ENCODE assay signal across 1 cellular context in the genomic region with DNA sequence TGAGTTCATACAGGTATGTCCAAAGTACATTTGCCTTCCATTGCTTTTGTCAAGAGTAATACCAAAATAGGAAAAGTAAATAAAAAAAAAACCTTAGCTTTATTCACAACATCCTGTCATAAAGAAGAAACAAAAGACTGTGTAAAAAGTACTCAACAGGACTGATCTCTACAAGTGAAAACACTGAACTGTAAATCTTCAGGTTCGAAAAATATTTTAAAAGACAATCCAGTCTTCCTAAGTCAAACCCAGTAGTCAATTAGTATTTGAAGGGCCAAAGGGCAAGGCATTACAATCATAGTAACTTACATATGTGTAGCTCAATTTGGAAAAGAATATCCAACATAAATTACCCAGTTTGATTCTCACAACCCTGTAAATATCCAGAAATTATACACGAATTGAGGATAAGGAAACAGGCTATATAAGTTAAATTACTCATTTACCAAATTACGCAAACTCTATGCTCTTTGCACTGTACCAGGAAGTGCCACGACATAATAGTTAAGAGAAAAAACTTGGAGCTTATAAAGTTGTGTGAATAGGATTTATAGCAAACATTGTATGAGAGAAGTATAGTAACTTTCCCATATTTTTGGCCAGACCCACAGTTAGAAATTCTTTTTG.
TF ChIP-seq lines count a peak whose summit lies in the region.

No MANE protein-coding gene starts in this region.

TF ChIP-seq in HepG2, 621 proteins besides CTCF, POLR2A, EP300 and RAD21 (continued from another document and continues in another):
- TF ChIP-seq, protein P1, sequence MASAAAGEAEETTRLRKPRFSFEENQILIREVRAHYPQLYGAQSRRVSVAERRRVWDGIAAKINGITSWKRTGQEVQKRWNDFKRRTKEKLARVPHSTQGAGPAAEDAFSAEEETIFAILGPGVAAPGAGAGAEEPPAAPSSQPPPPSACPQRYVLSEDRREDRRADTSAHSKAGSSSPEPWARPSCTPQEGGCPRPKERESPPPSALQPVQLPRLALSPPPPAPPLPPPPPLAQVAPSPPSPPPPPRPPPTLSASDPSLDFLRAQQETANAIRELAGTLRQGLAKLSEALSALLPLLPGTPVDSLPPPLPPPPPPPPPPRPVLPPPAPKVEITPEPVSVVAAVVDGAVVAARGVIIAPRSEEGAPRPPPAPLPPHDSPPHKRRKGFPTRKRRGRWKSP (CRISPR knock-in tag; IDR thresholded peaks at IDR 0.05) = no peak; the same call in 1 of the 2 replicates
- TF ChIP-seq ZBTB7B (CRISPR knock-in tag; IDR thresholded peaks at IDR 0.05) (0 out of 2 replicates have a peak, but pooled peaks have one; percentile 26), NR2F2 (IDR thresholded peaks at IDR 0.05; ENCODE audit: borderline replicate concordance, low read depth) (no peak), TAF1 (CRISPR knock-in tag; IDR thresholded peaks at IDR 0.05) (no peak), TCF7 (IDR thresholded peaks at IDR 0.05; ENCODE audit: low read depth) (no peak), FOXC1 (CRISPR knock-in tag; IDR thresholded peaks at IDR 0.05; ENCODE audit: borderline replicate concordance) (no peak), ZNF552 (CRISPR knock-in tag; IDR thresholded peaks at IDR 0.05; ENCODE audit: borderline replicate concordance) (no peak), TBX3 (IDR thresholded peaks at IDR 0.05; ENCODE audit: borderline replicate concordance) (no peak), ZNF251 (CRISPR knock-in tag; IDR thresholded peaks at IDR 0.05) (no peak), RBFOX2 (IDR thresholded peaks at IDR 0.05; ENCODE audit: low read depth, low read length) (0 out of 2 replicates have a peak, but pooled peaks have one; percentile 16), ZNF3 (CRISPR knock-in tag; IDR thresholded peaks at IDR 0.05) (no peak), AGO2 (optimal IDR thresholded peaks at IDR 0.05; ENCODE audit: low read depth, low read length) (no peak), ZMYM4 (CRISPR knock-in tag; IDR thresholded peaks at IDR 0.05) (peak; percentile 55; the same call in 1 of the 2 replicates), HNRNPL (IDR thresholded peaks at IDR 0.05; ENCODE audit: low read depth, low read length) (no peak), POLR2AphosphoS5 (IDR thresholded peaks at IDR 0.05; ENCODE audit: low read depth, low read length) (no peak), BRCA1 (CRISPR knock-in tag; IDR thresholded peaks at IDR 0.05) (no peak), ZNF570 (CRISPR knock-in tag; IDR thresholded peaks at IDR 0.05; ENCODE audit: borderline replicate concordance) (no peak), HDAC2 (CRISPR knock-in tag; IDR thresholded peaks at IDR 0.05) (peak; percentile 51; the same call in 1 of the 2 replicates), ZNF850 (CRISPR knock-in tag; conservative IDR thresholded peaks at IDR 0.05) (no peak), GABPB1 (CRISPR knock-in tag; IDR thresholded peaks at IDR 0.05) (no peak; the same call in 1 of the 2 replicates), ZNF263 (CRISPR knock-in tag; IDR thresholded peaks at IDR 0.05) (no peak), HNF4A (CRISPR knock-in tag; IDR thresholded peaks at IDR 0.05) (peak; percentile 90), ZNF274 (CRISPR knock-in tag; IDR thresholded peaks at IDR 0.05) (no peak), HOXD1 (CRISPR knock-in tag; IDR thresholded peaks at IDR 0.05) (no peak), ZNF776 (CRISPR knock-in tag; IDR thresholded peaks at IDR 0.05) (no peak), BCL6 (CRISPR knock-in tag; IDR thresholded peaks at IDR 0.05) (peak; percentile 35; the same call in 1 of the 2 replicates), ZNF10 (CRISPR knock-in tag; IDR thresholded peaks at IDR 0.05; ENCODE audit: borderline replicate concordance, low read depth) (no peak), KDM5B (CRISPR knock-in tag; IDR thresholded peaks at IDR 0.05; ENCODE audit: borderline replicate concordance) (no peak), CBX2 (IDR thresholded peaks at IDR 0.05; ENCODE audit: low read depth, low read length) (no peak), CBX2 (CRISPR knock-in tag; IDR thresholded peaks at IDR 0.05; ENCODE audit: low read depth) (no peak), SMARCC2 (IDR thresholded peaks at IDR 0.05) (no peak), ZNF563 (CRISPR knock-in tag; IDR thresholded peaks at IDR 0.05) (no peak)
- TF ChIP-seq, protein P2, sequence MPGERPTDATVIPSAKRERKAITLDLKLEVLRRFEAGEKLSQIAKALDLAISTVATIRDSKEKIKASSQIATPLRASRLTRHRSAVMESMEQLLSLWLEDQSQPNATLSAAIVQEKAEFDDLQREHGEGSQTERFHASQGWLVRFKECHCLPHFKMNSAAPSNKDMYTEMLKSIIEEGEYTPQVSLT (CRISPR knock-in tag; IDR thresholded peaks at IDR 0.05; ENCODE audit: borderline replicate concordance, low read depth) = no peak
- TF ChIP-seq, protein P3, sequence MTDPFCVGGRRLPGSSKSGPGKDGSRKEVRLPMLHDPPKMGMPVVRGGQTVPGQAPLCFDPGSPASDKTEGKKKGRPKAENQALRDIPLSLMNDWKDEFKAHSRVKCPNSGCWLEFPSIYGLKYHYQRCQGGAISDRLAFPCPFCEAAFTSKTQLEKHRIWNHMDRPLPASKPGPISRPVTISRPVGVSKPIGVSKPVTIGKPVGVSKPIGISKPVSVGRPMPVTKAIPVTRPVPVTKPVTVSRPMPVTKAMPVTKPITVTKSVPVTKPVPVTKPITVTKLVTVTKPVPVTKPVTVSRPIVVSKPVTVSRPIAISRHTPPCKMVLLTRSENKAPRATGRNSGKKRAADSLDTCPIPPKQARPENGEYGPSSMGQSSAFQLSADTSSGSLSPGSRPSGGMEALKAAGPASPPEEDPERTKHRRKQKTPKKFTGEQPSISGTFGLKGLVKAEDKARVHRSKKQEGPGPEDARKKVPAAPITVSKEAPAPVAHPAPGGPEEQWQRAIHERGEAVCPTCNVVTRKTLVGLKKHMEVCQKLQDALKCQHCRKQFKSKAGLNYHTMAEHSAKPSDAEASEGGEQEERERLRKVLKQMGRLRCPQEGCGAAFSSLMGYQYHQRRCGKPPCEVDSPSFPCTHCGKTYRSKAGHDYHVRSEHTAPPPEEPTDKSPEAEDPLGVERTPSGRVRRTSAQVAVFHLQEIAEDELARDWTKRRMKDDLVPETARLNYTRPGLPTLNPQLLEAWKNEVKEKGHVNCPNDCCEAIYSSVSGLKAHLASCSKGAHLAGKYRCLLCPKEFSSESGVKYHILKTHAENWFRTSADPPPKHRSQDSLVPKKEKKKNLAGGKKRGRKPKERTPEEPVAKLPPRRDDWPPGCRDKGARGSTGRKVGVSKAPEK (CRISPR knock-in tag; IDR thresholded peaks at IDR 0.05; ENCODE audit: borderline replicate concordance) = no peak
- TF ChIP-seq, protein P4, sequence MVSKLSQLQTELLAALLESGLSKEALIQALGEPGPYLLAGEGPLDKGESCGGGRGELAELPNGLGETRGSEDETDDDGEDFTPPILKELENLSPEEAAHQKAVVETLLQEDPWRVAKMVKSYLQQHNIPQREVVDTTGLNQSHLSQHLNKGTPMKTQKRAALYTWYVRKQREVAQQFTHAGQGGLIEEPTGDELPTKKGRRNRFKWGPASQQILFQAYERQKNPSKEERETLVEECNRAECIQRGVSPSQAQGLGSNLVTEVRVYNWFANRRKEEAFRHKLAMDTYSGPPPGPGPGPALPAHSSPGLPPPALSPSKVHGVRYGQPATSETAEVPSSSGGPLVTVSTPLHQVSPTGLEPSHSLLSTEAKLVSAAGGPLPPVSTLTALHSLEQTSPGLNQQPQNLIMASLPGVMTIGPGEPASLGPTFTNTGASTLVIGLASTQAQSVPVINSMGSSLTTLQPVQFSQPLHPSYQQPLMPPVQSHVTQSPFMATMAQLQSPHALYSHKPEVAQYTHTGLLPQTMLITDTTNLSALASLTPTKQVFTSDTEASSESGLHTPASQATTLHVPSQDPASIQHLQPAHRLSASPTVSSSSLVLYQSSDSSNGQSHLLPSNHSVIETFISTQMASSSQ (IDR thresholded peaks at IDR 0.05; ENCODE audit: low read depth) = peak; percentile 92
- TF ChIP-seq, protein P4 (CRISPR knock-in tag; IDR thresholded peaks at IDR 0.05; ENCODE audit: borderline replicate concordance) = peak; percentile 89
- TF ChIP-seq, protein P5, sequence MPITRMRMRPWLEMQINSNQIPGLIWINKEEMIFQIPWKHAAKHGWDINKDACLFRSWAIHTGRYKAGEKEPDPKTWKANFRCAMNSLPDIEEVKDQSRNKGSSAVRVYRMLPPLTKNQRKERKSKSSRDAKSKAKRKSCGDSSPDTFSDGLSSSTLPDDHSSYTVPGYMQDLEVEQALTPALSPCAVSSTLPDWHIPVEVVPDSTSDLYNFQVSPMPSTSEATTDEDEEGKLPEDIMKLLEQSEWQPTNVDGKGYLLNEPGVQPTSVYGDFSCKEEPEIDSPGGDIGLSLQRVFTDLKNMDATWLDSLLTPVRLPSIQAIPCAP (CRISPR knock-in tag; IDR thresholded peaks at IDR 0.05; ENCODE audit: low read depth) = no peak
- TF ChIP-seq, protein P6, sequence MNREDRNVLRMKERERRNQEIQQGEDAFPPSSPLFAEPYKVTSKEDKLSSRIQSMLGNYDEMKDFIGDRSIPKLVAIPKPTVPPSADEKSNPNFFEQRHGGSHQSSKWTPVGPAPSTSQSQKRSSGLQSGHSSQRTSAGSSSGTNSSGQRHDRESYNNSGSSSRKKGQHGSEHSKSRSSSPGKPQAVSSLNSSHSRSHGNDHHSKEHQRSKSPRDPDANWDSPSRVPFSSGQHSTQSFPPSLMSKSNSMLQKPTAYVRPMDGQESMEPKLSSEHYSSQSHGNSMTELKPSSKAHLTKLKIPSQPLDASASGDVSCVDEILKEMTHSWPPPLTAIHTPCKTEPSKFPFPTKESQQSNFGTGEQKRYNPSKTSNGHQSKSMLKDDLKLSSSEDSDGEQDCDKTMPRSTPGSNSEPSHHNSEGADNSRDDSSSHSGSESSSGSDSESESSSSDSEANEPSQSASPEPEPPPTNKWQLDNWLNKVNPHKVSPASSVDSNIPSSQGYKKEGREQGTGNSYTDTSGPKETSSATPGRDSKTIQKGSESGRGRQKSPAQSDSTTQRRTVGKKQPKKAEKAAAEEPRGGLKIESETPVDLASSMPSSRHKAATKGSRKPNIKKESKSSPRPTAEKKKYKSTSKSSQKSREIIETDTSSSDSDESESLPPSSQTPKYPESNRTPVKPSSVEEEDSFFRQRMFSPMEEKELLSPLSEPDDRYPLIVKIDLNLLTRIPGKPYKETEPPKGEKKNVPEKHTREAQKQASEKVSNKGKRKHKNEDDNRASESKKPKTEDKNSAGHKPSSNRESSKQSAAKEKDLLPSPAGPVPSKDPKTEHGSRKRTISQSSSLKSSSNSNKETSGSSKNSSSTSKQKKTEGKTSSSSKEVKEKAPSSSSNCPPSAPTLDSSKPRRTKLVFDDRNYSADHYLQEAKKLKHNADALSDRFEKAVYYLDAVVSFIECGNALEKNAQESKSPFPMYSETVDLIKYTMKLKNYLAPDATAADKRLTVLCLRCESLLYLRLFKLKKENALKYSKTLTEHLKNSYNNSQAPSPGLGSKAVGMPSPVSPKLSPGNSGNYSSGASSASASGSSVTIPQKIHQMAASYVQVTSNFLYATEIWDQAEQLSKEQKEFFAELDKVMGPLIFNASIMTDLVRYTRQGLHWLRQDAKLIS (CRISPR knock-in tag; IDR thresholded peaks at IDR 0.05) = no peak
- TF ChIP-seq, protein P7, sequence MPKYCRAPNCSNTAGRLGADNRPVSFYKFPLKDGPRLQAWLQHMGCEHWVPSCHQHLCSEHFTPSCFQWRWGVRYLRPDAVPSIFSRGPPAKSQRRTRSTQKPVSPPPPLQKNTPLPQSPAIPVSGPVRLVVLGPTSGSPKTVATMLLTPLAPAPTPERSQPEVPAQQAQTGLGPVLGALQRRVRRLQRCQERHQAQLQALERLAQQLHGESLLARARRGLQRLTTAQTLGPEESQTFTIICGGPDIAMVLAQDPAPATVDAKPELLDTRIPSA (CRISPR knock-in tag; IDR thresholded peaks at IDR 0.05; ENCODE audit: borderline replicate concordance) = no peak
- TF ChIP-seq, protein P8, sequence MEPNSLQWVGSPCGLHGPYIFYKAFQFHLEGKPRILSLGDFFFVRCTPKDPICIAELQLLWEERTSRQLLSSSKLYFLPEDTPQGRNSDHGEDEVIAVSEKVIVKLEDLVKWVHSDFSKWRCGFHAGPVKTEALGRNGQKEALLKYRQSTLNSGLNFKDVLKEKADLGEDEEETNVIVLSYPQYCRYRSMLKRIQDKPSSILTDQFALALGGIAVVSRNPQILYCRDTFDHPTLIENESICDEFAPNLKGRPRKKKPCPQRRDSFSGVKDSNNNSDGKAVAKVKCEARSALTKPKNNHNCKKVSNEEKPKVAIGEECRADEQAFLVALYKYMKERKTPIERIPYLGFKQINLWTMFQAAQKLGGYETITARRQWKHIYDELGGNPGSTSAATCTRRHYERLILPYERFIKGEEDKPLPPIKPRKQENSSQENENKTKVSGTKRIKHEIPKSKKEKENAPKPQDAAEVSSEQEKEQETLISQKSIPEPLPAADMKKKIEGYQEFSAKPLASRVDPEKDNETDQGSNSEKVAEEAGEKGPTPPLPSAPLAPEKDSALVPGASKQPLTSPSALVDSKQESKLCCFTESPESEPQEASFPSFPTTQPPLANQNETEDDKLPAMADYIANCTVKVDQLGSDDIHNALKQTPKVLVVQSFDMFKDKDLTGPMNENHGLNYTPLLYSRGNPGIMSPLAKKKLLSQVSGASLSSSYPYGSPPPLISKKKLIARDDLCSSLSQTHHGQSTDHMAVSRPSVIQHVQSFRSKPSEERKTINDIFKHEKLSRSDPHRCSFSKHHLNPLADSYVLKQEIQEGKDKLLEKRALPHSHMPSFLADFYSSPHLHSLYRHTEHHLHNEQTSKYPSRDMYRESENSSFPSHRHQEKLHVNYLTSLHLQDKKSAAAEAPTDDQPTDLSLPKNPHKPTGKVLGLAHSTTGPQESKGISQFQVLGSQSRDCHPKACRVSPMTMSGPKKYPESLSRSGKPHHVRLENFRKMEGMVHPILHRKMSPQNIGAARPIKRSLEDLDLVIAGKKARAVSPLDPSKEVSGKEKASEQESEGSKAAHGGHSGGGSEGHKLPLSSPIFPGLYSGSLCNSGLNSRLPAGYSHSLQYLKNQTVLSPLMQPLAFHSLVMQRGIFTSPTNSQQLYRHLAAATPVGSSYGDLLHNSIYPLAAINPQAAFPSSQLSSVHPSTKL (CRISPR knock-in tag; IDR thresholded peaks at IDR 0.05) = peak; percentile 68
- TF ChIP-seq, protein P9, sequence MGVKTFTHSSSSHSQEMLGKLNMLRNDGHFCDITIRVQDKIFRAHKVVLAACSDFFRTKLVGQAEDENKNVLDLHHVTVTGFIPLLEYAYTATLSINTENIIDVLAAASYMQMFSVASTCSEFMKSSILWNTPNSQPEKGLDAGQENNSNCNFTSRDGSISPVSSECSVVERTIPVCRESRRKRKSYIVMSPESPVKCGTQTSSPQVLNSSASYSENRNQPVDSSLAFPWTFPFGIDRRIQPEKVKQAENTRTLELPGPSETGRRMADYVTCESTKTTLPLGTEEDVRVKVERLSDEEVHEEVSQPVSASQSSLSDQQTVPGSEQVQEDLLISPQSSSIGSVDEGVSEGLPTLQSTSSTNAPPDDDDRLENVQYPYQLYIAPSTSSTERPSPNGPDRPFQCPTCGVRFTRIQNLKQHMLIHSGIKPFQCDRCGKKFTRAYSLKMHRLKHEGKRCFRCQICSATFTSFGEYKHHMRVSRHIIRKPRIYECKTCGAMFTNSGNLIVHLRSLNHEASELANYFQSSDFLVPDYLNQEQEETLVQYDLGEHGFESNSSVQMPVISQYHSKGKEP (CRISPR knock-in tag; IDR thresholded peaks at IDR 0.05) = 0 out of 2 replicates have a peak, but pooled peaks have one; percentile 47
